29 cellular contexts compared by ENCODE assay signal in the genomic region with DNA sequence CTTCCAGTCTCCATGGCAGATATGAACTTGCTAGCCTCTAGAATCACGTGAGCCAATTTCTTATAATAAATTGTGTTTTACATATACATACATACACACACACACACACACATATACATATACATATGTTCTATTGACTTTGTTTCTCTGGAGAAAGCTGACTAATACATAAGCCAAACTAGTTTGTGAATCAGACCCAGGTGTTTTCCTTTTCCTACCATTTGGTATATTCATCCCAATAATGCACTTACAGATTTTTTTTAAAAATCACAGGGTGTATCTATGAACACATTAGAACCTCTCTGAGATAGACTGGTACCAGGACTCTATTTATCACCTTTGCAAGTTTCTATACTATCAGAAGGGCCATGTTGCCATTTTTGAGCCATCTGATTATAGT.
"Had no signal": no experiment of that assay in that cellular context is flagged by ENCODE, and none has a peak within 500 bp of the region (broad histone marks: within the 10 kb centered on the region; RNA-seq: fewer than 3 reads in every experiment).

No MANE protein-coding gene starts in this region.

- DNase-seq: colonic mucosa; cortex of kidney; dermis blood vessel endothelial cell; dorsolateral prefrontal cortex; effector CD4-positive, alpha-beta T cell; effector CD8-positive, alpha-beta T cell; effector memory CD4-positive, alpha-beta T cell; effector memory CD8-positive, alpha-beta T cell; endodermal cell; erythroblast; esophagus squamous epithelium; foreskin fibroblast; foreskin melanocyte; gastrocnemius medialis; glutamatergic neuron; head of caudate nucleus; heart left ventricle; heart right ventricle; hippocampal formation had no signal

- H3K36me3 ChIP-seq: colonic mucosa, esophagus muscularis mucosa, esophagus squamous epithelium, gastrocnemius medialis, gastroesophageal sphincter, heart left ventricle, heart right ventricle had no signal

- H3K9me3 ChIP-seq: colonic mucosa, esophagus muscularis mucosa, esophagus squamous epithelium, gastrocnemius medialis, gastroesophageal sphincter, heart left ventricle, heart right ventricle had no signal

- H3K79me2 ChIP-seq: hepatocyte had no signal

- H2AFZ ChIP-seq: hepatocyte had no signal

- ATAC-seq: effector memory CD8-positive, alpha-beta T cell; esophagus mucosa; gastrocnemius medialis; gastroesophageal sphincter; heart left ventricle; heart right ventricle had no signal

- H3K4me1 ChIP-seq: colonic mucosa, esophagus muscularis mucosa, esophagus squamous epithelium, gastrocnemius medialis, gastroesophageal sphincter, heart left ventricle, heart right ventricle had no signal

- H3K4me2 ChIP-seq: hepatocyte had no signal

- H3K27me3 ChIP-seq: colonic mucosa, esophagus muscularis mucosa, esophagus squamous epithelium, gastrocnemius medialis, gastroesophageal sphincter, heart left ventricle, heart right ventricle, hepatocyte had no signal

- FAIRE-seq: colon, endometrium, endothelial cell of umbilical vein, frontal cortex had no signal

- H3K4me3 ChIP-seq: colonic mucosa, coronary artery, dorsolateral prefrontal cortex, esophagus muscularis mucosa, esophagus squamous epithelium, gastrocnemius medialis, gastroesophageal sphincter, heart left ventricle, heart right ventricle, hepatocyte had no signal

- H3K27ac ChIP-seq: colonic mucosa, coronary artery, dorsolateral prefrontal cortex, epithelial cell of prostate, esophagus muscularis mucosa, esophagus squamous epithelium, gastrocnemius medialis, gastroesophageal sphincter, heart left ventricle, heart right ventricle, hepatocyte had no signal
